Comparison of ENCODE assay signal across 21 cellular contexts in the genomic region with DNA sequence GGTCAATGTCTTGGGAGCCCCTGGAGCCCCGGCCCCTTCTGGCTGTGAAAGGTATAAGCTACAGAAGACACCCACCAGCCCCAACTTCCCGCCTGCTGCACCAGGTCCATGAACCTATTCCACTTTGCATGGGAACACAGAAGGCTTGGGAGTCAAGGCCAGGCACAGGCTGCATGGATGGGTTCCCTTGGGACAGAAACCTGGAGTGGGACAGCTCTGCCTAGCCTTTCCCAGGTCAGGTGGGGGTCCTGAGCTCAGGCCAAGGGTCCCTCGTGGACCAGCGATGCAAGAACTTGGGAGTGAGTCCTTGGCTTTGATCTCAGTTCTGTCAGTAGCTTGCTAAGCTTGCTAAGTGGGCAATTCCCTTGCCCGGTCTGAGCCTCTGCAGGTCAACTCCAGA.
"Had no signal": no experiment of that assay in that cellular context is flagged by ENCODE, and none has a peak within 500 bp of the region (broad histone marks: within the 10 kb centered on the region; RNA-seq: fewer than 3 reads in every experiment).

No MANE protein-coding gene starts in this region.

- H3K4me1 ChIP-seq: foreskin keratinocyte had no signal

- H3K9me3 ChIP-seq: tibial artery had no signal

- H3K27ac ChIP-seq: cardiac muscle cell, epithelial cell of prostate, foreskin keratinocyte, tibial artery, VCaP had no signal

- FAIRE-seq: keratinocyte, urothelium cell line had no signal

- DNase-seq: activated CD4-positive, alpha-beta T cell treated with anti-CD3 and anti-CD28 coated beads for 1 hour; activated CD8-positive, alpha-beta memory T cell treated with anti-CD3 and anti-CD28 coated beads for 24 hours; activated naive CD4-positive, alpha-beta T cell; activated naive CD8-positive, alpha-beta T cell treated with anti-CD3 and anti-CD28 coated beads for 36 hours; amniotic stem cell; effector memory CD8-positive, alpha-beta T cell; foreskin keratinocyte; hypothalamus; mammary epithelial cell; midbrain; nephron progenitor cell; occipital lobe; stimulated activated CD4-positive, alpha-beta T cell treated with anti-CD3 and anti-CD28 coated beads, Interleukin-2, amount 100 ng/mL, for 24 hours; stimulated activated naive CD4-positive, alpha-beta T cell treated with Interleukin-2 at 50 U/mL for 16 hours; T-helper 2 cell had no signal

- H3K4me3 ChIP-seq: cardiac muscle cell, tibial artery had no signal

- H3K27me3 ChIP-seq: cardiac muscle cell, foreskin keratinocyte, tibial artery had no signal

- ATAC-seq: effector memory CD8-positive, alpha-beta T cell; foreskin keratinocyte had no signal
